12 cellular contexts compared by ENCODE assay signal in genomic region chr11:126007263-126007662, GRCh38. TPM values are rescaled to one million over a fixed set of nuclear protein-coding genes. Genes with fewer than 3 reads are reported as not detected.
A peak's percentile ranks its signal among the peaks of the same experiment; 100 is the strongest.
DNase-seq lines count a peak whose midpoint lies in the region; ATAC-seq, FAIRE-seq and TF ChIP-seq lines count a peak whose summit lies in the region.
"Had no signal": no experiment of that assay in that cellular context is flagged by ENCODE, and none has a peak within 500 bp of the region (broad histone marks: within the 10 kb centered on the region; RNA-seq: fewer than 3 reads in every experiment).

No MANE protein-coding gene starts in this region.

- TF ChIP-seq CTCF in endothelial cell of umbilical vein (IDR thresholded peaks at IDR 0.05; ENCODE audit: extremely low read depth in 1 of 2, insufficient read depth in 1 of 2, low read depth in 1 of 2, low read length in 2 of 2) (no peak), neural progenitor cell (IDR thresholded peaks at IDR 0.05) (no peak)

- no peak overlapping the region for H2BK15ac ChIP-seq in mesenchymal stem cell (ENCODE audit: low read depth, poor library complexity, severe bottlenecking)

- H2BK12ac ChIP-seq in mesenchymal stem cell (ENCODE audit: low read length in 2 of 2): no peak overlapping the region

- H4K91ac ChIP-seq in mesenchymal stem cell (ENCODE audit: low read length): no peak overlapping the region

- H3K27me3 Mint-ChIP-seq in neural progenitor cell (ENCODE audit: insufficient read depth, low read depth): no peaks in the 10 kb centered on the region

- no peak overlapping the region for H3K27ac Mint-ChIP-seq in neural progenitor cell

- H3K36me3 Mint-ChIP-seq in neural progenitor cell: peaks cover 53% of the 10 kb centered on the region

- H3K36me3 ChIP-seq in endothelial cell of umbilical vein (ENCODE audit: control insufficient read depth in 2 of 2, extremely low read depth in 1 of 2, insufficient read depth in 2 of 2, low read length in 2 of 2): no peaks in the 10 kb centered on the region
- H3K36me3 ChIP-seq in mesenchymal stem cell (ENCODE audit: control insufficient read depth in 1 of 2, insufficient read depth in 2 of 2, low read depth in 1 of 2, low read length in 2 of 2): peaks cover 0 to 98% of the 10 kb centered on the region in 2 experiments
- peaks cover 5% of the 10 kb centered on the region for H3K36me3 ChIP-seq in neural progenitor cell
- H3K36me3 ChIP-seq in SJCRH30: peaks cover 39% of the 10 kb centered on the region

- H3K27me3 ChIP-seq in endothelial cell of umbilical vein (ENCODE audit: control insufficient read depth in 2 of 2, insufficient read depth in 2 of 2, low read length in 2 of 2) (no peaks in the 10 kb centered on the region), mesenchymal stem cell (ENCODE audit: control insufficient read depth in 1 of 2, insufficient read depth in 1 of 2, low read length in 2 of 2) (peaks cover 0 to 4% of the 10 kb centered on the region in 2 experiments), neural progenitor cell (no peaks in the 10 kb centered on the region), SJCRH30 (no peaks in the 10 kb centered on the region)

- no peaks in the 10 kb centered on the region for H3K9me1 ChIP-seq in endothelial cell of umbilical vein (replicated peaks; ENCODE audit: control insufficient read depth, extremely low read depth, insufficient read depth, low read length)

- intact Hi-C loops in endothelial cell of umbilical vein (cut with micrococcal nuclease): no loop called here

- H2BK120ac ChIP-seq in mesenchymal stem cell (ENCODE audit: low read depth, low read length): no peak overlapping the region

- DNase-seq in AG20443 (ENCODE audit: low spot score) (peak; percentile 62), LHCN-M2 (ENCODE audit: low read depth) (peak; percentile 62), endothelial cell of umbilical vein (ENCODE audit: low read depth, low spot score) (peak; percentile 48), mesenchymal stem cell (peak; percentile 38), neural progenitor cell (ENCODE audit: low spot score) (no peak), SJCRH30 (no peak), GM19238 (ENCODE audit: insufficient read length, low spot score) (no peak)
- DNase-seq: activated CD4-positive, alpha-beta T cell treated with anti-CD3 and anti-CD28 coated beads for 48 hours; activated naive CD4-positive, alpha-beta T cell treated with Interleukin-2 at 50 U/mL for 16 hours; C1 segment of cervical spinal cord; SHP77 treated with DMSO at 0.1 percent for 48 hours had no signal

- H3K18ac ChIP-seq in mesenchymal stem cell (ENCODE audit: low read depth in 1 of 2, low read length in 2 of 2): no peak overlapping the region

- H2AFZ ChIP-seq in endothelial cell of umbilical vein (ENCODE audit: low read depth, low read length): no peak overlapping the region
- no peak overlapping the region for H2AFZ ChIP-seq in mesenchymal stem cell (ENCODE audit: low read depth, low read length)
- H2AFZ ChIP-seq in neural progenitor cell (replicated peaks): no peak overlapping the region

- no peaks in the 10 kb centered on the region for H3K79me1 ChIP-seq in mesenchymal stem cell (replicated peaks; ENCODE audit: low read length, poor library complexity, severe bottlenecking)

- TF ChIP-seq POLR2A in endothelial cell of umbilical vein (IDR thresholded peaks at IDR 0.05; ENCODE audit: low read depth, low read length): no peak

- no peak overlapping the region for H3K4me3 Mint-ChIP-seq in neural progenitor cell

- H3K4ac ChIP-seq in mesenchymal stem cell (ENCODE audit: low read depth in 1 of 2, low read length in 2 of 2): no peak overlapping the region

- H3K9me3 ChIP-seq in endothelial cell of umbilical vein (replicated peaks; ENCODE audit: control insufficient read depth, insufficient read depth, low read length) (no peaks in the 10 kb centered on the region), mesenchymal stem cell (ENCODE audit: control insufficient read depth, low read length) (no peaks in the 10 kb centered on the region), neural progenitor cell (ENCODE audit: low read depth) (no peaks in the 10 kb centered on the region), SJCRH30 (replicated peaks) (no peaks in the 10 kb centered on the region)

- H3K14ac ChIP-seq in mesenchymal stem cell (ENCODE audit: low read length in 2 of 2): no peak overlapping the region

- POLR2A ChIA-PET in endothelial cell of umbilical vein (lab: Charles Lee): no interaction called here

- ATAC-seq in GM21515 (IDR thresholded peaks at IDR 0.05; ENCODE audit: unreplicated experiment): no peak

- H3K4me3 ChIP-seq in endothelial cell of umbilical vein (replicated peaks in 1 of 3; ENCODE audit: insufficient read depth in 1 of 3, low read depth in 1 of 3, low read length in 3 of 3) (no peak overlapping the region), mesenchymal stem cell (ENCODE audit: insufficient read depth in 1 of 2, low read depth in 1 of 2, low read length in 2 of 2) (no peak overlapping the region), neural progenitor cell (no peak overlapping the region), SJCRH30 (no peak overlapping the region)

- H4K20me1 ChIP-seq in endothelial cell of umbilical vein (replicated peaks; ENCODE audit: control insufficient read depth, extremely low read depth, insufficient read depth, low read length): no peaks in the 10 kb centered on the region
- no peaks in the 10 kb centered on the region for H4K20me1 ChIP-seq in neural progenitor cell (ENCODE audit: low read depth)

- dilution Hi-C loops in endothelial cell of umbilical vein (cut with MboI; ENCODE audit: extremely low pct_ligation_motif_present, low sequenced_read_pairs): no loop called here

- no TSS peak for BruUV-seq in endothelial cell of umbilical vein (replicated peaks; lab: Mats Ljungman, UMichigan)

- H3K9ac ChIP-seq in endothelial cell of umbilical vein (replicated peaks; ENCODE audit: extremely low read depth, insufficient read depth, low read length) (no peak overlapping the region), mesenchymal stem cell (ENCODE audit: low read length) (peak overlapping the region; percentile 48), neural progenitor cell (no peak overlapping the region)

- WGBS in mesenchymal stem cell: 3% methylated on average over 3 of the region's 3 CpGs

- FAIRE-seq in endothelial cell of umbilical vein (lab: Jason Lieb, UNC): peak; percentile 88

- H4K8ac ChIP-seq in mesenchymal stem cell (ENCODE audit: low read length): no peak overlapping the region

- no peaks in the 10 kb centered on the region for H3K9me3 Mint-ChIP-seq in neural progenitor cell

- H3K4me1 ChIP-seq in endothelial cell of umbilical vein (ENCODE audit: control insufficient read depth, extremely low read depth, insufficient read depth, low read length): no peaks in the 10 kb centered on the region
- H3K4me1 ChIP-seq in mesenchymal stem cell (ENCODE audit: control insufficient read depth, insufficient read depth, low read depth, low read length): no peaks in the 10 kb centered on the region
- H3K4me1 ChIP-seq in neural progenitor cell: no peaks in the 10 kb centered on the region
- H3K4me1 ChIP-seq in SJCRH30: peaks cover 3% of the 10 kb centered on the region; the same call in 1 of the 2 replicates

- no peaks in the 10 kb centered on the region for H3K79me2 ChIP-seq in endothelial cell of umbilical vein (ENCODE audit: control insufficient read depth, insufficient read depth, low read length)
- H3K79me2 ChIP-seq in neural progenitor cell (ENCODE audit: low read depth): no peaks in the 10 kb centered on the region

- no peak overlapping the region for H3K27ac ChIP-seq in endothelial cell of umbilical vein (ENCODE audit: insufficient read depth, low read depth, low read length)
- H3K27ac ChIP-seq in mesenchymal stem cell (ENCODE audit: low read length, poor library complexity, severe bottlenecking): no peak overlapping the region
- no peak overlapping the region for H3K27ac ChIP-seq in neural progenitor cell
- H3K27ac ChIP-seq in SJCRH30: no peak overlapping the region

- H3K4me2 ChIP-seq in endothelial cell of umbilical vein (ENCODE audit: insufficient read depth, low read length) (no peak overlapping the region), mesenchymal stem cell (ENCODE audit: low read length, poor library complexity, severe bottlenecking) (no peak overlapping the region), neural progenitor cell (no peak overlapping the region)

- CTCF ChIA-PET in endothelial cell of umbilical vein (lab: Charles Lee): no interaction called here

- H3F3A ChIP-seq in neural progenitor cell (ENCODE audit: low read depth): no peaks in the 10 kb centered on the region

- H3K4me1 Mint-ChIP-seq in neural progenitor cell: peaks cover 9% of the 10 kb centered on the region

- no peak overlapping the region for H2AK5ac ChIP-seq in mesenchymal stem cell (ENCODE audit: low read length, severe bottlenecking)

- no peak overlapping the region for H3K23ac ChIP-seq in mesenchymal stem cell (ENCODE audit: low read length in 2 of 2)

- no peak overlapping the region for H2BK5ac ChIP-seq in mesenchymal stem cell (ENCODE audit: low read depth, low read length, poor library complexity, severe bottlenecking)

TF ChIP-seq in endothelial cell of umbilical vein, 7 proteins besides CTCF, POLR2A, EP300 and RAD21 (continues in another document):
- TF ChIP-seq EZH2 (IDR thresholded peaks at IDR 0.05; ENCODE audit: borderline replicate concordance, low read depth, low read length, severe bottlenecking): no peak
- TF ChIP-seq FOS (IDR thresholded peaks at IDR 0.05; ENCODE audit: borderline replicate concordance, insufficient read depth, low read length): peak; percentile 47
- peak; percentile 22 for TF ChIP-seq JUN (IDR thresholded peaks at IDR 0.05; ENCODE audit: borderline replicate concordance, insufficient read depth, insufficient read length, low read depth)
- TF ChIP-seq MAX (IDR thresholded peaks at IDR 0.05; ENCODE audit: insufficient read depth, insufficient read length): no peak
- TF ChIP-seq MYC (IDR thresholded peaks at IDR 0.05; ENCODE audit: low read depth, low read length): no peak

RNA-seq across cellular contexts. Expression of gene CDON, which starts 55.4 kb away (rescaled TPM):
- 22.6 and 40.3 TPM in 2 replicates for total RNA-seq in LHCN-M2 (2014; rRNA removed)
- 4.8 TPM for polyA plus RNA-seq in LHCN-M2 (2012)
- 3.5 and 3.8 TPM in 2 replicates for total RNA-seq in endothelial cell of umbilical vein
- polyA plus RNA-seq in endothelial cell of umbilical vein: 1.5 and 1.6 TPM in 2 replicates
- polyA plus RNA-seq in endothelial cell of umbilical vein (2011; cell fraction: cytosol; rRNA removed): 1.1 and 1.2 TPM in 2 replicates
- 3.0 and 3.5 TPM in 2 replicates for polyA plus RNA-seq in endothelial cell of umbilical vein (2011; cell fraction: nucleus; rRNA removed)
- 2.7 and 3.4 TPM in 2 replicates for polyA plus RNA-seq in endothelial cell of umbilical vein (2012)
- 5.8 and 7.1 TPM in 2 replicates for polyA minus RNA-seq in endothelial cell of umbilical vein
- 3.2 TPM for polyA minus RNA-seq in endothelial cell of umbilical vein (2011; cell fraction: cytosol; rRNA and poly(A)+ RNA removed)
- polyA minus RNA-seq in endothelial cell of umbilical vein (2011; cell fraction: nucleus; rRNA and poly(A)+ RNA removed): 4.5 and 5.0 TPM in 2 replicates
- 1.3 TPM for polyA plus RNA-seq in mesenchymal stem cell (2013, experiment 1 of 2)
- polyA plus RNA-seq in mesenchymal stem cell (2013, experiment 2 of 2): 1.1 TPM
- 50.5 and 71.3 TPM in 2 replicates for total RNA-seq in neural progenitor cell (ENCODE audit: low replicate concordance)
- 59.6 and 76.1 TPM in 2 replicates for total RNA-seq in SJCRH30 (2014; rRNA removed; shearing (Covaris generic))

Comparison
In these comparisons a context has a peak if more than half of its experiments do, and no peak if none do; other contexts are left out.
1. DNase-seq: peak in AG20443 (single experiment), LHCN-M2 (single experiment), endothelial cell of umbilical vein (single experiment) and mesenchymal stem cell (single experiment); none in neural progenitor cell (single experiment), SJCRH30 (0 of 2) and GM19238 (single experiment).